18 cellular contexts compared by ENCODE assay signal in genomic region chr1:43774359-43774758, GRCh38.
DNase-seq lines count a peak whose midpoint lies in the region; ATAC-seq, FAIRE-seq and TF ChIP-seq lines count a peak whose summit lies in the region.
"Had no signal": no experiment of that assay in that cellular context is flagged by ENCODE, and none has a peak within 500 bp of the region (broad histone marks: within the 10 kb centered on the region; RNA-seq: fewer than 3 reads in every experiment).

No MANE protein-coding gene starts in this region.

- H3K36me3 Mint-ChIP-seq in stimulated activated naive B cell treated with anti-CD40 and anti-IgM and Interleukin-4, amounts not matched to agents 10 μg/mL and 1 μg/mL and 100 μg/mL, for 72 hours = peaks cover 36 to 37% of the 10 kb centered on the region in 2 donors

- ATAC-seq in HepG2 (no peak), GM19455 (IDR thresholded peaks at IDR 0.05; ENCODE audit: unreplicated experiment) (no peak)
- no peak for ATAC-seq in stimulated activated naive B cell treated with anti-CD40 and anti-IgM and Interleukin-4, amounts not matched to agents 10 μg/mL and 1 μg/mL and 100 μg/mL, for 72 hours (replicated peaks)
- ATAC-seq: pancreas; stimulated activated effector memory CD8-positive, alpha-beta T cell treated with anti-CD3 and anti-CD28 coated beads, Interleukin-12 subunit alpha, Interleukin-12 subunit beta, amount 100 ng/mL, for 72 hours had no signal

- in situ Hi-C loops in astrocyte of the spinal cord (cut with HindIII; ENCODE audit: low sequenced_read_pairs) (no loop called here), HepG2 (cut with HindIII; ENCODE audit: extremely low pct_ligation_motif_present, low pct_unique_long_range_greater_than_20kb) (no loop called here)

- H3K27me3 ChIP-seq in MG63 = no peaks in the 10 kb centered on the region
- H3K27me3 ChIP-seq in HepG2 (ENCODE audit: control insufficient read depth in 1 of 2, insufficient read depth in 2 of 2, low read length in 2 of 2) = no peaks in the 10 kb centered on the region
- H3K27me3 ChIP-seq: heart left ventricle, pancreas had no signal

- H3K9me3 ChIP-seq in MG63 = peaks cover 7% of the 10 kb centered on the region
- no peaks in the 10 kb centered on the region for H3K9me3 ChIP-seq in HepG2 (ENCODE audit: low read length)
- H3K9me3 ChIP-seq: pancreas had no signal

- intact Hi-C loops in HepG2 (cut with micrococcal nuclease; ENCODE audit: unreplicated experiment) (no loop called here), head of caudate nucleus (cut with DNase I) (no loop called here)

- H3K9ac ChIP-seq in HepG2 (ENCODE audit: insufficient read depth, low read depth, low read length) = no peak overlapping the region

- H3K4me1 Mint-ChIP-seq in stimulated activated naive B cell treated with anti-CD40 and anti-IgM and Interleukin-4, amounts not matched to agents 10 μg/mL and 1 μg/mL and 100 μg/mL, for 72 hours = peaks cover 7 to 14% of the 10 kb centered on the region in 2 donors

- no peak overlapping the region for H3K4me3 Mint-ChIP-seq in stimulated activated naive B cell treated with anti-CD40 and anti-IgM and Interleukin-4, amounts not matched to agents 10 μg/mL and 1 μg/mL and 100 μg/mL, for 72 hours
- H3K4me3 Mint-ChIP-seq: activated CD4-positive, alpha-beta memory T cell treated with anti-CD3 and anti-CD28 coated beads for 36 hours; activated naive CD4-positive, alpha-beta T cell treated with anti-CD3 and anti-CD28 coated beads, Interleukin-2, amount 10 ng/mL, durations not matched to agents 7 days and 5 days; CD4-positive, alpha-beta T cell; stimulated activated effector memory CD8-positive, alpha-beta T cell treated with anti-CD3 and anti-CD28 coated beads, Interleukin-12 subunit alpha, Interleukin-12 subunit beta, amount 100 ng/mL, for 72 hours had no signal

- no peak overlapping the region for H3K4me2 ChIP-seq in HepG2 (ENCODE audit: low read depth, low read length)

- FAIRE-seq in HepG2 (lab: Jason Lieb, UNC) = no peak
- FAIRE-seq: pancreas had no signal

- no peaks in the 10 kb centered on the region for H3K79me2 ChIP-seq in HepG2 (ENCODE audit: insufficient read depth, low read length)

- TF ChIP-seq CTCF in astrocyte of the spinal cord (IDR thresholded peaks at IDR 0.05; ENCODE audit: low read depth, low read length) = no peak
- TF ChIP-seq CTCF in HepG2 (CRISPR knock-in tag; IDR thresholded peaks at IDR 0.05) = no peak

- CTCF ChIA-PET in HepG2 (lab: Yijun Ruan, JAX; ENCODE audit: low intra/inter-chr PET ratio, low total read pairs) = no interaction called here

- H3K4me1 ChIP-seq in HepG2 (ENCODE audit: insufficient read depth, low read length) = no peaks in the 10 kb centered on the region
- H3K4me1 ChIP-seq: pancreas had no signal

- H3K36me3 ChIP-seq in MG63 (peaks cover 6% of the 10 kb centered on the region), HepG2 (replicated peaks in 1 of 2; ENCODE audit: control insufficient read depth in 1 of 2, insufficient read depth in 2 of 2, low read length in 2 of 2) (0 out of 5 replicates have a peak, but pooled peaks cover 0 to 3% of the 10 kb centered on the region in 2 experiments)
- H3K36me3 ChIP-seq: pancreas had no signal

- no peaks in the 10 kb centered on the region for H4K20me1 ChIP-seq in HepG2 (ENCODE audit: insufficient read depth, low read length)

- H3K27me3 Mint-ChIP-seq in stimulated activated naive B cell treated with anti-CD40 and anti-IgM and Interleukin-4, amounts not matched to agents 10 μg/mL and 1 μg/mL and 100 μg/mL, for 72 hours = no peaks in the 10 kb centered on the region
- H3K27me3 Mint-ChIP-seq: activated CD4-positive, alpha-beta memory T cell treated with anti-CD3 and anti-CD28 coated beads for 36 hours; activated naive CD4-positive, alpha-beta T cell treated with anti-CD3 and anti-CD28 coated beads, Interleukin-2, amount 10 ng/mL, durations not matched to agents 7 days and 5 days; CD4-positive, alpha-beta T cell had no signal

- 78% methylated on average over 2 of the region's 2 CpGs for WGBS in HepG2 (ENCODE audit: low lambda C conversion rate)

- peak; percentile 78 for DNase-seq in AG20443 (ENCODE audit: low spot score)
- peak; percentile 62 for DNase-seq in MG63
- peak; percentile 46 for DNase-seq in astrocyte of the spinal cord (ENCODE audit: low read depth, low spot score)
- DNase-seq in HepG2 (ENCODE audit: low spot score) = no peak
- DNase-seq in medulla oblongata (ENCODE audit: extremely low spot score) = no peak
- no peak for DNase-seq in head of caudate nucleus
- DNase-seq in stimulated activated naive B cell treated with anti-CD40 and anti-IgM and Interleukin-4, amounts not matched to agents 10 μg/mL and 1 μg/mL and 100 μg/mL, for 72 hours = no peak
- DNase-seq: activated CD4-positive, alpha-beta memory T cell treated with anti-CD3 and anti-CD28 coated beads for 36 hours; activated naive CD4-positive, alpha-beta T cell treated with anti-CD3 and anti-CD28 coated beads, Interleukin-2, amount 10 ng/mL, durations not matched to agents 7 days and 5 days; CD4-positive, alpha-beta T cell; cortex of kidney; heart left ventricle; NCI-H187; NCI-H82; pancreas; stimulated activated CD4-positive, alpha-beta T cell treated with anti-CD3 and anti-CD28 coated beads, Interleukin-2, amount 100 ng/mL, for 24 hours had no signal

- no peak for TF ChIP-seq POLR2A in HepG2 (IDR thresholded peaks at IDR 0.05; ENCODE audit: insufficient read depth in 1 of 2, low read depth in 2 of 2, low read length in 2 of 2)

- no peak overlapping the region for H2AFZ ChIP-seq in HepG2 (ENCODE audit: low read length)

- POLR2A ChIA-PET in HepG2 (lab: Yijun Ruan, JAX) = no interaction called here

- BruUV-seq in HepG2 (replicated peaks; lab: Mats Ljungman, UMichigan) = no TSS peak

- H3K4me3 ChIP-seq in MG63 (no peak overlapping the region), astrocyte of the spinal cord (ENCODE audit: low read depth, low read length) (no peak overlapping the region), HepG2 (replicated peaks in 1 of 3; ENCODE audit: insufficient read depth in 1 of 3, low read depth in 2 of 3, low read length in 3 of 3) (no peak overlapping the region)
- H3K4me3 ChIP-seq: heart left ventricle, pancreas had no signal

- peaks cover 5% of the 10 kb centered on the region in 2 donors for H3K9me3 Mint-ChIP-seq in stimulated activated naive B cell treated with anti-CD40 and anti-IgM and Interleukin-4, amounts not matched to agents 10 μg/mL and 1 μg/mL and 100 μg/mL, for 72 hours

- no peak for TF ChIP-seq RAD21 in HepG2 (CRISPR knock-in tag; IDR thresholded peaks at IDR 0.05)

- no peak overlapping the region for H3K27ac ChIP-seq in HepG2 (ENCODE audit: extremely low read length, insufficient read depth, low read length)
- H3K27ac ChIP-seq: heart left ventricle, pancreas had no signal

- TF ChIP-seq EP300 in HepG2 (IDR thresholded peaks at IDR 0.05; ENCODE audit: low read depth in 2 of 2, low read length in 2 of 2) (no peak), HepG2 (CRISPR knock-in tag; IDR thresholded peaks at IDR 0.05; ENCODE audit: borderline replicate concordance) (no peak)

- H3K27ac Mint-ChIP-seq in stimulated activated naive B cell treated with anti-CD40 and anti-IgM and Interleukin-4, amounts not matched to agents 10 μg/mL and 1 μg/mL and 100 μg/mL, for 72 hours = no peak overlapping the region
- H3K27ac Mint-ChIP-seq: activated CD4-positive, alpha-beta memory T cell treated with anti-CD3 and anti-CD28 coated beads for 36 hours; activated naive CD4-positive, alpha-beta T cell treated with anti-CD3 and anti-CD28 coated beads, Interleukin-2, amount 10 ng/mL, durations not matched to agents 7 days and 5 days; CD4-positive, alpha-beta T cell had no signal

TF ChIP-seq in HepG2, 621 proteins besides CTCF, POLR2A, EP300 and RAD21:
- TF ChIP-seq FOSL2 (CRISPR knock-in tag; IDR thresholded peaks at IDR 0.05) (peak; percentile 85), ATF3 (CRISPR knock-in tag; IDR thresholded peaks at IDR 0.05) (0 out of 2 replicates have a peak, but pooled peaks have one; percentile 27), ZBTB49 (CRISPR knock-in tag; IDR thresholded peaks at IDR 0.05; ENCODE audit: borderline replicate concordance) (no peak), MEIS2 (CRISPR knock-in tag; IDR thresholded peaks at IDR 0.05) (no peak), MYPOP (CRISPR knock-in tag; IDR thresholded peaks at IDR 0.05) (no peak), SALL1 (CRISPR knock-in tag; IDR thresholded peaks at IDR 0.05) (no peak)

Comparison
In these comparisons a context has a peak if more than half of its experiments do, and no peak if none do; other contexts are left out.
1. DNase-seq: peak in AG20443 (single experiment), MG63 (single experiment) and astrocyte of the spinal cord (single experiment); none in HepG2 (single experiment), medulla oblongata (single experiment), head of caudate nucleus (0 of 42) and stimulated activated naive B cell treated with anti-CD40 and anti-IgM and Interleukin-4, amounts not matched to agents 10 μg/mL and 1 μg/mL and 100 μg/mL, for 72 hours (single experiment).